8 cellular contexts compared by ENCODE assay signal in genomic region chr11:9765320-9766101, GRCh38.
DNase-seq lines count a peak whose midpoint lies in the region; ATAC-seq and TF ChIP-seq lines count a peak whose summit lies in the region.

No MANE protein-coding gene starts in this region.

- no peaks in the 10 kb centered on the region for H3K27me3 ChIP-seq in AG04450 (ENCODE audit: control insufficient read depth, insufficient read depth, low read length)
- H3K27me3 ChIP-seq in CD8-positive, alpha-beta memory T cell (ENCODE audit: insufficient read depth, low read length, poor library complexity, severe bottlenecking): no peaks in the 10 kb centered on the region

- peaks cover 3% of the 10 kb centered on the region for H3K36me3 Mint-ChIP-seq in brain
- H3K36me3 Mint-ChIP-seq in CD8-positive, alpha-beta memory T cell: peaks cover 0 to 1% (median 0%) of the 10 kb centered on the region in 3 donors
- H3K36me3 Mint-ChIP-seq in natural killer cell treated with Interleukin-12 subunit alpha and Interleukin-12 subunit beta and Interleukin-15 and Interleukin-18, amount 100 ng/mL, for 72 hours: no peaks in the 10 kb centered on the region

- no peaks in the 10 kb centered on the region for H3K36me3 ChIP-seq in mesodermal cell (ENCODE audit: control insufficient read depth, insufficient read depth, low read length)
- no peaks in the 10 kb centered on the region for H3K36me3 ChIP-seq in CD8-positive, alpha-beta memory T cell (ENCODE audit: insufficient read depth, low read length)

- CTCF ChIA-PET in AG04450 (lab: Charles Lee): interaction anchor here (0.7 to 1.5 kb wide), 2 partner anchors 207 to 450 kb away, joined by 3 to 8 read pairs; no protein-coding TSS in a partner anchor
- CTCF ChIA-PET in CD8-positive, alpha-beta memory T cell (lab: Charles Lee): no interaction called here

- peak overlapping the region in 3 of 5 experiments; percentile 18 to 34 (median 32) for H3K4me3 Mint-ChIP-seq in brain
- no peak overlapping the region for H3K4me3 Mint-ChIP-seq in CD8-positive, alpha-beta memory T cell
- no peak overlapping the region for H3K4me3 Mint-ChIP-seq in natural killer cell treated with Interleukin-12 subunit alpha and Interleukin-12 subunit beta and Interleukin-15 and Interleukin-18, amount 100 ng/mL, for 72 hours

- H3K9me3 Mint-ChIP-seq in brain: peaks cover 0 to 4% (median 0%) of the 10 kb centered on the region in 5 experiments
- H3K9me3 Mint-ChIP-seq in CD8-positive, alpha-beta memory T cell: no peaks in the 10 kb centered on the region
- H3K9me3 Mint-ChIP-seq in natural killer cell treated with Interleukin-12 subunit alpha and Interleukin-12 subunit beta and Interleukin-15 and Interleukin-18, amount 100 ng/mL, for 72 hours: no peaks in the 10 kb centered on the region

- peak; percentile 61 for ATAC-seq in HG02678 (IDR thresholded peaks at IDR 0.05; ENCODE audit: unreplicated experiment)
- no peak for ATAC-seq in natural killer cell treated with Interleukin-12 subunit alpha and Interleukin-12 subunit beta and Interleukin-15 and Interleukin-18, amount 100 ng/mL, for 72 hours
- ATAC-seq in GM18519 (IDR thresholded peaks at IDR 0.05; ENCODE audit: low FRiP score, unreplicated experiment): no peak

- 43 to 52% methylated on average over 3 of the region's 5 CpGs for WGBS in mesodermal cell (ENCODE audit: insufficient coverage in 2 of 2), 2 experiments

- H3K27ac Mint-ChIP-seq in brain: peak overlapping the region in 3 of 5 experiments; percentile 35 to 91 (median 85)
- H3K27ac Mint-ChIP-seq in CD8-positive, alpha-beta memory T cell: no peak overlapping the region
- no peak overlapping the region for H3K27ac Mint-ChIP-seq in natural killer cell treated with Interleukin-12 subunit alpha and Interleukin-12 subunit beta and Interleukin-15 and Interleukin-18, amount 100 ng/mL, for 72 hours

- no peaks in the 10 kb centered on the region for H3K27me3 Mint-ChIP-seq in brain
- H3K27me3 Mint-ChIP-seq in CD8-positive, alpha-beta memory T cell: no peaks in the 10 kb centered on the region
- no peaks in the 10 kb centered on the region for H3K27me3 Mint-ChIP-seq in natural killer cell treated with Interleukin-12 subunit alpha and Interleukin-12 subunit beta and Interleukin-15 and Interleukin-18, amount 100 ng/mL, for 72 hours

- no peak overlapping the region for H3K4me3 ChIP-seq in AG04450 (ENCODE audit: low read depth, low read length)
- H3K4me3 ChIP-seq in mesodermal cell (ENCODE audit: extremely low read depth, insufficient read depth, low read length, poor library complexity, severe bottlenecking): no peak overlapping the region
- no peak overlapping the region for H3K4me3 ChIP-seq in CD8-positive, alpha-beta memory T cell (ENCODE audit: low read length)

- H3K4me1 Mint-ChIP-seq in brain: peaks cover 42% of the 10 kb centered on the region
- H3K4me1 Mint-ChIP-seq in CD8-positive, alpha-beta memory T cell: no peaks in the 10 kb centered on the region
- H3K4me1 Mint-ChIP-seq in natural killer cell treated with Interleukin-12 subunit alpha and Interleukin-12 subunit beta and Interleukin-15 and Interleukin-18, amount 100 ng/mL, for 72 hours (ENCODE audit: low read depth in 2 of 2): peaks cover 0 to 5% of the 10 kb centered on the region in 2 donors

- peak; percentile 90 for DNase-seq in AG04450 (ENCODE audit: low read depth, low spot score)
- DNase-seq in CD8-positive, alpha-beta memory T cell: no peak
- no peak for DNase-seq in natural killer cell treated with Interleukin-12 subunit alpha and Interleukin-12 subunit beta and Interleukin-15 and Interleukin-18, amount 100 ng/mL, for 72 hours (ENCODE audit: low spot score)
- no peak for DNase-seq in NCI-H1417 treated with DMSO at 0.1 percent for 48 hours (lab: John Stamatoyannopoulos, UW)

- H3K27ac ChIP-seq in AG04450 (ENCODE audit: low read depth, low read length): peak overlapping the region; percentile 99
- peak overlapping the region; percentile 77 for H3K27ac ChIP-seq in mesodermal cell (ENCODE audit: low read depth, low read length, severe bottlenecking)
- H3K27ac ChIP-seq in CD8-positive, alpha-beta memory T cell (ENCODE audit: low read depth, low read length): no peak overlapping the region

- TF ChIP-seq CTCF in AG04450 (IDR thresholded peaks at IDR 0.05; ENCODE audit: low read depth, low read length) (no peak), brain (conservative IDR thresholded peaks at IDR 0.05) (no peak)

- H3K9me3 ChIP-seq in AG04450 (ENCODE audit: control insufficient read depth, insufficient read depth, low read length) (no peaks in the 10 kb centered on the region), mesodermal cell (ENCODE audit: control insufficient read depth, low read length) (no peaks in the 10 kb centered on the region)
- no peaks in the 10 kb centered on the region for H3K9me3 ChIP-seq in CD8-positive, alpha-beta memory T cell (ENCODE audit: low read length)

- peaks cover 26% of the 10 kb centered on the region for H3K4me1 ChIP-seq in mesodermal cell (ENCODE audit: control insufficient read depth, insufficient read depth, low read length, poor library complexity, severe bottlenecking)
- no peaks in the 10 kb centered on the region for H3K4me1 ChIP-seq in CD8-positive, alpha-beta memory T cell (ENCODE audit: insufficient read depth, low read length)

- POLR2A ChIA-PET in AG04450 (lab: Yijun Ruan, JAX): interaction anchor here (0.7 to 2.2 kb wide), 10 partner anchors 10 to 539 kb away, joined by 3 to 14 read pairs (median 4); partner anchors contain the start of genes ADM and SWAP70
- POLR2A ChIA-PET in CD8-positive, alpha-beta memory T cell (lab: Charles Lee): no interaction called here

Comparison
In these comparisons a context has a peak if more than half of its experiments do, and no peak if none do; other contexts are left out.
1. H3K27ac Mint-ChIP-seq: peak in brain (3 of 5); none in CD8-positive, alpha-beta memory T cell (0 of 8) and natural killer cell treated with Interleukin-12 subunit alpha and Interleukin-12 subunit beta and Interleukin-15 and Interleukin-18, amount 100 ng/mL, for 72 hours (0 of 2).
2. H3K4me3 Mint-ChIP-seq: peak in brain (3 of 5); none in CD8-positive, alpha-beta memory T cell (0 of 7) and natural killer cell treated with Interleukin-12 subunit alpha and Interleukin-12 subunit beta and Interleukin-15 and Interleukin-18, amount 100 ng/mL, for 72 hours (single experiment).